Comparison of ENCODE assay signal across 20 cellular contexts in the genomic region with DNA sequence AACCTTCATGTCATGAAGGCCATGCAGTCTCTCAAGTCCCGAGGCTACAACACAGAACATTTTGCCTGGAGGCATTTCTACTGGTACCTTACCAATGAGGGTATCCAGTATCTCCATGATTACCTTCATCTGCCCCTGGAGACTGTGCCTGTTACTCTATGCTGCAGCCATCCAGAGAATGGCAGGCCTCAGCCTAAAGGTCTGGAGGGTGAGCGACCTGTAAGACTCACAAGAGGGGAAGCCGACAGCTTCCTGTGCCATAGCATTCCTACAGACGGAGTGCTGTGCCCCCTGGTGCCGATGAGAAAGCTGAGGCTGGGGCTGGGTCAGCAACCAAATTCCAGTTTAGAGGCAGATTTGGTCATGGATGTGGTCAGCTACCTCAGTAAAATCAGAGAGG. TPM values are rescaled to one million over a fixed set of nuclear protein-coding genes. Genes with fewer than 3 reads are reported as not detected.
"Had no signal": no experiment of that assay in that cellular context is flagged by ENCODE, and none has a peak within 500 bp of the region (broad histone marks: within the 10 kb centered on the region; RNA-seq: fewer than 3 reads in every experiment).

No MANE protein-coding gene starts in this region.

- H3K36me3 Mint-ChIP-seq: activated naive CD8-positive, alpha-beta T cell treated with anti-CD3 and anti-CD28 coated beads for 36 hours; brain; memory B cell; T-cell had no signal

- H3K4me1 Mint-ChIP-seq: activated naive CD8-positive, alpha-beta T cell treated with anti-CD3 and anti-CD28 coated beads for 36 hours; central memory CD8-positive, alpha-beta T cell; memory B cell; nephron; T-cell had no signal

- H3K27me3 ChIP-seq: suprapubic skin, upper lobe of right lung had no signal

- H3K27me3 Mint-ChIP-seq: activated naive CD8-positive, alpha-beta T cell treated with anti-CD3 and anti-CD28 coated beads for 36 hours; central memory CD8-positive, alpha-beta T cell; memory B cell; T-cell had no signal

- ATAC-seq: activated CD4-positive, CD25-positive, alpha-beta regulatory T cell treated with anti-CD3 and anti-CD28 coated beads, Interleukin-2, amount 50 U/mL, for 24 hours; left lobe of liver; sciatic nerve; stimulated activated naive CD8-positive, alpha-beta T cell treated with anti-CD3 and anti-CD28 coated beads, Interleukin-15, Interleukin-2, amounts not matched to agents 100 U/mL and 50 U/mL, for 24 hours; T-cell; upper lobe of right lung had no signal

- H3K4me3 Mint-ChIP-seq: activated naive CD8-positive, alpha-beta T cell treated with anti-CD3 and anti-CD28 coated beads for 36 hours; brain; central memory CD8-positive, alpha-beta T cell; memory B cell; nephron; T-cell had no signal

- H3K36me3 ChIP-seq: prostate gland, suprapubic skin, upper lobe of right lung had no signal

- H3K4me3 ChIP-seq: prostate gland, suprapubic skin, upper lobe of right lung had no signal

- DNase-seq: activated CD4-positive, alpha-beta T cell treated with anti-CD3 and anti-CD28 coated beads, Interleukin-2, amount 50 U/mL, for 1 hour; activated CD8-positive, alpha-beta memory T cell treated with anti-CD3 and anti-CD28 coated beads for 24 hours; activated naive CD8-positive, alpha-beta T cell treated with anti-CD3 and anti-CD28 coated beads for 36 hours; amygdala; cortex of kidney; effector CD4-positive, alpha-beta T cell; head of caudate nucleus; stimulated activated naive CD8-positive, alpha-beta T cell treated with anti-CD3 and anti-CD28 coated beads, Interleukin-15, Interleukin-2, amounts not matched to agents 100 U/mL and 50 U/mL, for 24 hours; T-cell; T-helper 9 cell; upper lobe of right lung had no signal

- H3K27ac ChIP-seq: prostate gland, suprapubic skin, upper lobe of right lung had no signal

- H3K9me3 Mint-ChIP-seq: memory B cell, nephron had no signal

- H3K27ac Mint-ChIP-seq: activated naive CD8-positive, alpha-beta T cell treated with anti-CD3 and anti-CD28 coated beads for 36 hours; brain; memory B cell; nephron; T-cell had no signal

- H3K9me3 ChIP-seq: prostate gland, suprapubic skin, upper lobe of right lung had no signal

- H3K4me1 ChIP-seq: prostate gland, suprapubic skin, upper lobe of right lung had no signal

RNA-seq across cellular contexts. Expression of gene CADPS, which starts 51.3 kb away (rescaled TPM):
- total RNA-seq: activated naive CD8-positive, alpha-beta T cell treated with anti-CD3 and anti-CD28 coated beads for 36 hours had no signal
